Comparison of ENCODE assay signal across 1 cellular context in genomic region chr22:30857103-30857502, GRCh38.
TF ChIP-seq lines count a peak whose summit lies in the region.

No MANE protein-coding gene starts in this region.

TF ChIP-seq in WTC11, 78 proteins besides CTCF, POLR2A, EP300 and RAD21 (continued from another document):
- TF ChIP-seq, protein P1, sequence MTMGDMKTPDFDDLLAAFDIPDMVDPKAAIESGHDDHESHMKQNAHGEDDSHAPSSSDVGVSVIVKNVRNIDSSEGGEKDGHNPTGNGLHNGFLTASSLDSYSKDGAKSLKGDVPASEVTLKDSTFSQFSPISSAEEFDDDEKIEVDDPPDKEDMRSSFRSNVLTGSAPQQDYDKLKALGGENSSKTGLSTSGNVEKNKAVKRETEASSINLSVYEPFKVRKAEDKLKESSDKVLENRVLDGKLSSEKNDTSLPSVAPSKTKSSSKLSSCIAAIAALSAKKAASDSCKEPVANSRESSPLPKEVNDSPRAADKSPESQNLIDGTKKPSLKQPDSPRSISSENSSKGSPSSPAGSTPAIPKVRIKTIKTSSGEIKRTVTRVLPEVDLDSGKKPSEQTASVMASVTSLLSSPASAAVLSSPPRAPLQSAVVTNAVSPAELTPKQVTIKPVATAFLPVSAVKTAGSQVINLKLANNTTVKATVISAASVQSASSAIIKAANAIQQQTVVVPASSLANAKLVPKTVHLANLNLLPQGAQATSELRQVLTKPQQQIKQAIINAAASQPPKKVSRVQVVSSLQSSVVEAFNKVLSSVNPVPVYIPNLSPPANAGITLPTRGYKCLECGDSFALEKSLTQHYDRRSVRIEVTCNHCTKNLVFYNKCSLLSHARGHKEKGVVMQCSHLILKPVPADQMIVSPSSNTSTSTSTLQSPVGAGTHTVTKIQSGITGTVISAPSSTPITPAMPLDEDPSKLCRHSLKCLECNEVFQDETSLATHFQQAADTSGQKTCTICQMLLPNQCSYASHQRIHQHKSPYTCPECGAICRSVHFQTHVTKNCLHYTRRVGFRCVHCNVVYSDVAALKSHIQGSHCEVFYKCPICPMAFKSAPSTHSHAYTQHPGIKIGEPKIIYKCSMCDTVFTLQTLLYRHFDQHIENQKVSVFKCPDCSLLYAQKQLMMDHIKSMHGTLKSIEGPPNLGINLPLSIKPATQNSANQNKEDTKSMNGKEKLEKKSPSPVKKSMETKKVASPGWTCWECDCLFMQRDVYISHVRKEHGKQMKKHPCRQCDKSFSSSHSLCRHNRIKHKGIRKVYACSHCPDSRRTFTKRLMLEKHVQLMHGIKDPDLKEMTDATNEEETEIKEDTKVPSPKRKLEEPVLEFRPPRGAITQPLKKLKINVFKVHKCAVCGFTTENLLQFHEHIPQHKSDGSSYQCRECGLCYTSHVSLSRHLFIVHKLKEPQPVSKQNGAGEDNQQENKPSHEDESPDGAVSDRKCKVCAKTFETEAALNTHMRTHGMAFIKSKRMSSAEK (CRISPR knock-in tag; IDR thresholded peaks at IDR 0.05; ENCODE audit: borderline replicate concordance): no peak
- TF ChIP-seq ZNF423 (CRISPR knock-in tag; IDR thresholded peaks at IDR 0.05) (no peak), MAX (CRISPR knock-in tag; IDR thresholded peaks at IDR 0.05) (no peak)
- TF ChIP-seq, protein P2, sequence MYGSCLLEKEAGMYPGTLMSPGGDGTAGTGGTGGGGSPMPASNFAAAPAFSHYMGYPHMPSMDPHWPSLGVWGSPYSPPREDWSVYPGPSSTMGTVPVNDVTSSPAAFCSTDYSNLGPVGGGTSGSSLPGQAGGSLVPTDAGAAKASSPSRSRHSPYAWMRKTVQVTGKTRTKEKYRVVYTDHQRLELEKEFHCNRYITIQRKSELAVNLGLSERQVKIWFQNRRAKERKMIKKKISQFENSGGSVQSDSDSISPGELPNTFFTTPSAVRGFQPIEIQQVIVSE (CRISPR knock-in tag; IDR thresholded peaks at IDR 0.05; ENCODE audit: borderline replicate concordance): no peak
